ENCODE assay signal across 10 cellular contexts in the genomic region with DNA sequence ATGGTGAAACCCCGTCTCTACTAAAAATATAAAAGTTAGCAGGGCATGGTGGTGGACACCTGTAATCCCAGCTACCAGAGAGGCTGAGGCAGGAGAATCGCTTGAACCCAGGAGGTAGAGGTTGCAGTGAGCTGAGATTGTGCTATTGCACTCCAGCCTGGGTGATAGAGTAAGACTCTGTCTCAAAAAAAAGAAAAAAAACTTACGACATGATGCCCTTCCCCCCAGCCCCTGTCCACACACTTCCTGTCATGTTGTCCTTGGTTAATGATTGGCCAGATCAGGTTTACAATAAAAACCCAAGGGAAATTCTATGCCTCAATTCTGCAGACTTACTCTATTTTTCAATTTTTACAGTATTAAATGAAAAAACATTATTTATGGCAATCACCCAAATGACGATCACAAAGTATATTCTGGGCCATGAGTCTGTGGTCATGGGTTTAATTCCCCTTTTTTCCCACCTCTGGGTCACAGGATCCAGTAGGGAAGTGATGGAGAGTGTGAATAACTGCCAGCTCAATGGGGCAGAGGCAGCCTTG.
A peak's percentile ranks its signal among the peaks of the same experiment; 100 is the strongest.
DNase-seq lines count a peak whose midpoint lies in the region; ATAC-seq and TF ChIP-seq lines count a peak whose summit lies in the region.
"Had no signal": no experiment of that assay in that cellular context is flagged by ENCODE, and none has a peak within 500 bp of the region (broad histone marks: within the 10 kb centered on the region; RNA-seq: fewer than 3 reads in every experiment).

No MANE protein-coding gene starts in this region.

- peak; percentile 22 for DNase-seq in GM19238 (ENCODE audit: insufficient read length, low spot score)
- DNase-seq in breast epithelium (ENCODE audit: low spot score in 2 of 2): no peak
- DNase-seq in 8988T: no peak
- no peak for DNase-seq in mucosa of gallbladder (ENCODE audit: low spot score)
- DNase-seq in activated CD4-positive, alpha-beta T cell treated with anti-CD3 and anti-CD28 coated beads for 4 hours: no peak
- DNase-seq: erythroblast had no signal

- H3K36me3 ChIP-seq in breast epithelium (no peaks in the 10 kb centered on the region), skeletal muscle tissue (ENCODE audit: control insufficient read depth in 3 of 3, insufficient read depth in 3 of 3, low read length in 3 of 3) (peaks cover 20 to 42% (median 33%) of the 10 kb centered on the region in 3 donors)
- H3K36me3 ChIP-seq: neural progenitor cell had no signal

- TF ChIP-seq CTCF in breast epithelium (IDR thresholded peaks at IDR 0.05): no peak

- H3K9ac ChIP-seq in skeletal muscle tissue (ENCODE audit: low read depth in 1 of 3, low read length in 3 of 3): peak overlapping the region in 2 of 3 donors; percentile 7 to 73
- H3K9ac ChIP-seq: neural progenitor cell had no signal

- H3K4me1 ChIP-seq in breast epithelium: peaks cover 7 to 19% of the 10 kb centered on the region in 2 donors
- H3K4me1 ChIP-seq in skeletal muscle tissue (ENCODE audit: control insufficient read depth in 3 of 3, insufficient read depth in 3 of 3, low read length in 3 of 3): peaks cover 51 to 71% (median 68%) of the 10 kb centered on the region in 3 donors

- H3K4me3 ChIP-seq in breast epithelium (no peak overlapping the region), skeletal muscle tissue (ENCODE audit: low read length in 3 of 3) (no peak overlapping the region)
- H3K4me3 ChIP-seq: neural progenitor cell had no signal

- H3K27me3 ChIP-seq in breast epithelium (no peaks in the 10 kb centered on the region), skeletal muscle tissue (ENCODE audit: control insufficient read depth in 3 of 3, insufficient read depth in 3 of 3, low read length in 3 of 3) (no peaks in the 10 kb centered on the region)
- H3K27me3 ChIP-seq: neural progenitor cell had no signal

- ATAC-seq in HG03095 (IDR thresholded peaks at IDR 0.05; ENCODE audit: unreplicated experiment): peak; percentile 21

- TF ChIP-seq POLR2A in breast epithelium (IDR thresholded peaks at IDR 0.05): no peak

- no peaks in the 10 kb centered on the region for H3K9me3 ChIP-seq in breast epithelium
- no peaks in the 10 kb centered on the region for H3K9me3 ChIP-seq in skeletal muscle tissue (ENCODE audit: control insufficient read depth in 3 of 3, low read length in 3 of 3)

- intact Hi-C loops in breast epithelium (cut with DNase I; ENCODE audit: low total_unique reads): no loop called here

- H3K27ac ChIP-seq in breast epithelium: peak overlapping the region; percentile 80 to 85
- H3K27ac ChIP-seq in skeletal muscle tissue (ENCODE audit: low read depth, low read length): peak overlapping the region; percentile 76
- H3K27ac ChIP-seq: HL-60, neural progenitor cell had no signal
